8 cellular contexts compared by ENCODE assay signal in the genomic region with DNA sequence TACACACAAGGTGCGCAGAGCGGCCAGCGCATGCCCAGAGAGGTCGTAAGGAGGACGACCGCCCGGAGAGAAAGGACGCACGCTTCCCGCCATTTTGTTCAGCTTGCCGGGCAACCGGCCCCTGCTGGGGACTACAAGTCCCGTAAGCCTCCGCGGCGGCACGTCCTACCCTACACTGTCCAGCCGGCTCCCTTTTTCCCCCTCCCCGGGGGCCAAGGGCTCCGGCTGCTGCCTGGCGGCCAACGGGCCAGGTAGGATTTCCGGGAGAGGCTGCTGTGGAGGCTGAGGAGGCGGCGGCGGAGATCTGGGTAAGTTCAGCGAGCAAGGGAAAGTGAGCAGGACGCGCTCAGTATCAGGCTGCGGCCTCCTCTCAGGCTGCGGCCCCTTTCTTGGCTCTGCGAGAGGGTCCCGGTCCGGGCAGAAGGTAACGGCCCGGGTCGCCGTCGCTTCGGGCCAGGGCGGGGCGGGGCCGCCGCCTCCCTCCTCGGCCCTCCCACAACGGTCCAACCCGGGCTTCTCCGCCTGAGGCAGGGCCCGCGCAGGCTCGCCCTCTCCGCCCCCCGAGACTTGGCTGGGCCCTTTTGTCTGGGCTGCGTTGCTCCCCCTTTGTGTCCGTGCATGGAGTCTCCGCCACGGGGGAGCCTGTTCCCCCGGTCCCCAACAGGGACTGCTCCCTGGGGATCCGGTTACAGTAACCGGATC. TPM values are rescaled to one million over a fixed set of nuclear protein-coding genes. Genes with fewer than 3 reads are reported as not detected.
DNase-seq lines count a peak whose midpoint lies in the region; TF ChIP-seq lines count a peak whose summit lies in the region.

A gene (plus strand): TSS at position 223 of the 702 bp plus-strand sequence. CDS start 37,708 bp downstream, outside the sequence.

- peak; percentile 95 for DNase-seq in GM03348 (ENCODE audit: low spot score)
- DNase-seq in HEK293T (ENCODE audit: extremely low spot score): peak; percentile 98
- peak; percentile 96 for DNase-seq in NB4 (ENCODE audit: low read depth)
- DNase-seq in SKM-1 (lab: John Stamatoyannopoulos, UW; ENCODE audit: unreplicated experiment): peak; percentile 93
- no peak for DNase-seq in glomerular endothelial cell (ENCODE audit: extremely low read depth, low read depth, low spot score)
- DNase-seq in occipital lobe (lab: John Stamatoyannopoulos, UW): peak; percentile 85
- DNase-seq in suprapubic skin (ENCODE audit: low spot score in 2 of 2): peak; percentile 93 to 94

- no peaks in the 10 kb centered on the region for H3K9me3 ChIP-seq in suprapubic skin

- peak within 1 kb of the TSS; percentile 97 for H3K27ac Mint-ChIP-seq in activated naive CD4-positive, alpha-beta T cell treated with anti-CD3 and anti-CD28 coated beads, Interleukin-2, amount 50 U/mL, for 24 hours

- CTCF ChIA-PET in HEK293T (lab: Yijun Ruan, JAX): interaction anchor here (0.6 to 1.8 kb wide), 3 partner anchors 8 to 187 kb away, joined by 3 to 8 read pairs (median 6); no protein-coding TSS in a partner anchor

- H3K36me3 ChIP-seq in suprapubic skin: no peaks in the 10 kb centered on the region

- H3K27me3 Mint-ChIP-seq in activated naive CD4-positive, alpha-beta T cell treated with anti-CD3 and anti-CD28 coated beads, Interleukin-2, amount 50 U/mL, for 24 hours: no peaks in the 10 kb centered on the region

- no peaks in the 10 kb centered on the region for H3K27me3 ChIP-seq in suprapubic skin

- peak; percentile 69 for TF ChIP-seq POLR2A in NB4 (IDR thresholded peaks at IDR 0.05; ENCODE audit: extremely low read depth, insufficient read length)
- TF ChIP-seq POLR2A in suprapubic skin (IDR thresholded peaks at IDR 0.05): peak; percentile 20 to 28

- no peaks in the 10 kb centered on the region for H3K9me3 Mint-ChIP-seq in activated naive CD4-positive, alpha-beta T cell treated with anti-CD3 and anti-CD28 coated beads, Interleukin-2, amount 50 U/mL, for 24 hours

- H3K4me3 ChIP-seq in NB4 (ENCODE audit: low read depth, low read length) (peak within 1 kb of the TSS; percentile 83), suprapubic skin (peak within 1 kb of the TSS; percentile 76)

- H3K27ac ChIP-seq in suprapubic skin: peak within 1 kb of the TSS; percentile 91

- H3K4me3 Mint-ChIP-seq in activated naive CD4-positive, alpha-beta T cell treated with anti-CD3 and anti-CD28 coated beads, Interleukin-2, amount 50 U/mL, for 24 hours: peak within 1 kb of the TSS; percentile 94

- no peak for TF ChIP-seq EP300 in suprapubic skin (IDR thresholded peaks at IDR 0.05)

- peaks cover 39% of the 10 kb centered on the region for H3K4me1 ChIP-seq in suprapubic skin

- H3K4me1 Mint-ChIP-seq in activated naive CD4-positive, alpha-beta T cell treated with anti-CD3 and anti-CD28 coated beads, Interleukin-2, amount 50 U/mL, for 24 hours: peaks cover 31% of the 10 kb centered on the region

- H3K36me3 Mint-ChIP-seq in activated naive CD4-positive, alpha-beta T cell treated with anti-CD3 and anti-CD28 coated beads, Interleukin-2, amount 50 U/mL, for 24 hours: no peaks in the 10 kb centered on the region

- under 1% methylated on average over 34 of the region's 60 CpGs for WGBS in suprapubic skin

- POLR2A ChIA-PET in HEK293T (lab: Yijun Ruan, JAX): interaction anchor here (1.0 to 2.3 kb wide), 11 partner anchors 14 to 281 kb away, joined by 3 to 14 read pairs (median 4); a partner anchor contains a TSS

- TF ChIP-seq CTCF in NB4 (IDR thresholded peaks at IDR 0.05; ENCODE audit: low read depth, low read length) (no peak), suprapubic skin (IDR thresholded peaks at IDR 0.05) (no peak)

TF ChIP-seq in HEK293T, 16 proteins besides CTCF, POLR2A, EP300 and RAD21:
- TF ChIP-seq BHLHE40 (IDR thresholded peaks at IDR 0.05; ENCODE audit: borderline replicate concordance) (no peak), L3MBTL2 (conservative IDR thresholded peaks at IDR 0.05) (no peak; the same call in 1 of the 2 replicates), FOXM1 (IDR thresholded peaks at IDR 0.05; ENCODE audit: borderline replicate concordance) (peak; percentile 46; the same call in 1 of the 2 replicates), FOXA1 (IDR thresholded peaks at IDR 0.05) (no peak), ZNF384 (IDR thresholded peaks at IDR 0.05) (no peak), ELF4 (IDR thresholded peaks at IDR 0.05) (peak; percentile 72; the same call in 1 of the 2 replicates), NFRKB (IDR thresholded peaks at IDR 0.05) (no peak), ARNT (IDR thresholded peaks at IDR 0.05) (no peak), SP1 (IDR thresholded peaks at IDR 0.05) (no peak), LEF1 (IDR thresholded peaks at IDR 0.05; ENCODE audit: borderline replicate concordance) (no peak), HDGF (IDR thresholded peaks at IDR 0.05; ENCODE audit: borderline replicate concordance) (no peak), CTBP1 (IDR thresholded peaks at IDR 0.05; ENCODE audit: borderline replicate concordance) (no peak), FOXK2 (IDR thresholded peaks at IDR 0.05) (no peak), SUZ12 (IDR thresholded peaks at IDR 0.05) (no peak)
- TF ChIP-seq, protein P1, sequence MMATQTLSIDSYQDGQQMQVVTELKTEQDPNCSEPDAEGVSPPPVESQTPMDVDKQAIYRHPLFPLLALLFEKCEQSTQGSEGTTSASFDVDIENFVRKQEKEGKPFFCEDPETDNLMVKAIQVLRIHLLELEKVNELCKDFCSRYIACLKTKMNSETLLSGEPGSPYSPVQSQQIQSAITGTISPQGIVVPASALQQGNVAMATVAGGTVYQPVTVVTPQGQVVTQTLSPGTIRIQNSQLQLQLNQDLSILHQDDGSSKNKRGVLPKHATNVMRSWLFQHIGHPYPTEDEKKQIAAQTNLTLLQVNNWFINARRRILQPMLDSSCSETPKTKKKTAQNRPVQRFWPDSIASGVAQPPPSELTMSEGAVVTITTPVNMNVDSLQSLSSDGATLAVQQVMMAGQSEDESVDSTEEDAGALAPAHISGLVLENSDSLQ (IDR thresholded peaks at IDR 0.05): no peak

RNA-seq across cellular contexts. Expression of the gene that starts here (rescaled TPM):
- 16.6 and 25.9 TPM in 2 replicates for total RNA-seq in glomerular endothelial cell
- 9.7 TPM for total RNA-seq in occipital lobe
- 10 to 100 TPM; 29.0 to 64.2 (median 47.5) TPM for total RNA-seq in suprapubic skin
